ENCODE assay signal across 1 cellular context in the genomic region with DNA sequence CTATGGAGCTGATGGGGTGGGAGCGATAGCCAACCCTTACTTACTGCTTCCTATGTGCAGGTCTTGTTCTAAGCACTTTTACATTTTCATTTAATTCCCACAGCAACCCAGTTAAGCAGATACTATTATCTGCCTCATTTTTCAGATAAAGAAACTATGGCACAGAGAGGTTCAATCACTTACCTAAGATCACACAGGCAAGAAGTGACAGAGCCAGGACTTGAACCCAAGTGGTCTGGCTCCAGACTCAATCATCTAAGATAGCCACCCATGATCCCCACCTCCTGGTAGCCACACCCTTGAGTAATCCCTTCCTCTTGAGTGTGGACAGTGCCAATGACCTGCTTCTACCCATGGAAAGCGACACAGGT.
TF ChIP-seq lines count a peak whose summit lies in the region.

No MANE protein-coding gene starts in this region.

TF ChIP-seq in GM12878, 131 proteins besides CTCF, POLR2A, EP300 and RAD21:
- TF ChIP-seq PAX5 (IDR thresholded peaks at IDR 0.05; ENCODE audit: borderline replicate concordance, low read depth, low read length) (no peak), MAX (IDR thresholded peaks at IDR 0.05; ENCODE audit: low read depth, low read length) (no peak), SMAD5 (IDR thresholded peaks at IDR 0.05; ENCODE audit: low read depth) (no peak), IRF5 (IDR thresholded peaks at IDR 0.05; ENCODE audit: borderline replicate concordance) (no peak), STAT1 (conservative IDR thresholded peaks at IDR 0.05) (no peak), ZNF24 (IDR thresholded peaks at IDR 0.05) (no peak), BCL11A (IDR thresholded peaks at IDR 0.05; ENCODE audit: low read depth, low read length) (no peak), MTA3 (IDR thresholded peaks at IDR 0.05; ENCODE audit: borderline replicate concordance, low read length) (no peak), ATF2 (IDR thresholded peaks at IDR 0.05; ENCODE audit: low read length) (no peak), POLR2AphosphoS5 (IDR thresholded peaks at IDR 0.05; ENCODE audit: low read length) (no peak), ZNF274 (IDR thresholded peaks at IDR 0.05; ENCODE audit: insufficient read depth, insufficient read length) (no peak), KAT2A (conservative IDR thresholded peaks at IDR 0.05; ENCODE audit: control insufficient read depth, low read depth, low read length) (no peak)
- TF ChIP-seq, protein P1, sequence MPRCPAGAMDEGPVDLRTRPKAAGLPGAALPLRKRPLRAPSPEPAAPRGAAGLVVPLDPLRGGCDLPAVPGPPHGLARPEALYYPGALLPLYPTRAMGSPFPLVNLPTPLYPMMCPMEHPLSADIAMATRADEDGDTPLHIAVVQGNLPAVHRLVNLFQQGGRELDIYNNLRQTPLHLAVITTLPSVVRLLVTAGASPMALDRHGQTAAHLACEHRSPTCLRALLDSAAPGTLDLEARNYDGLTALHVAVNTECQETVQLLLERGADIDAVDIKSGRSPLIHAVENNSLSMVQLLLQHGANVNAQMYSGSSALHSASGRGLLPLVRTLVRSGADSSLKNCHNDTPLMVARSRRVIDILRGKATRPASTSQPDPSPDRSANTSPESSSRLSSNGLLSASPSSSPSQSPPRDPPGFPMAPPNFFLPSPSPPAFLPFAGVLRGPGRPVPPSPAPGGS (IDR thresholded peaks at IDR 0.05; ENCODE audit: borderline replicate concordance, insufficient read depth, low read depth, low read length, poor library complexity, severe bottlenecking): no peak
- TF ChIP-seq, protein P2, sequence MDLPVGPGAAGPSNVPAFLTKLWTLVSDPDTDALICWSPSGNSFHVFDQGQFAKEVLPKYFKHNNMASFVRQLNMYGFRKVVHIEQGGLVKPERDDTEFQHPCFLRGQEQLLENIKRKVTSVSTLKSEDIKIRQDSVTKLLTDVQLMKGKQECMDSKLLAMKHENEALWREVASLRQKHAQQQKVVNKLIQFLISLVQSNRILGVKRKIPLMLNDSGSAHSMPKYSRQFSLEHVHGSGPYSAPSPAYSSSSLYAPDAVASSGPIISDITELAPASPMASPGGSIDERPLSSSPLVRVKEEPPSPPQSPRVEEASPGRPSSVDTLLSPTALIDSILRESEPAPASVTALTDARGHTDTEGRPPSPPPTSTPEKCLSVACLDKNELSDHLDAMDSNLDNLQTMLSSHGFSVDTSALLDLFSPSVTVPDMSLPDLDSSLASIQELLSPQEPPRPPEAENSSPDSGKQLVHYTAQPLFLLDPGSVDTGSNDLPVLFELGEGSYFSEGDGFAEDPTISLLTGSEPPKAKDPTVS (IDR thresholded peaks at IDR 0.05; ENCODE audit: low read depth, low read length): no peak
TF ChIP-seq in GM12878: peak in this region for 0.
